1 cellular context compared by ENCODE assay signal in the genomic region with DNA sequence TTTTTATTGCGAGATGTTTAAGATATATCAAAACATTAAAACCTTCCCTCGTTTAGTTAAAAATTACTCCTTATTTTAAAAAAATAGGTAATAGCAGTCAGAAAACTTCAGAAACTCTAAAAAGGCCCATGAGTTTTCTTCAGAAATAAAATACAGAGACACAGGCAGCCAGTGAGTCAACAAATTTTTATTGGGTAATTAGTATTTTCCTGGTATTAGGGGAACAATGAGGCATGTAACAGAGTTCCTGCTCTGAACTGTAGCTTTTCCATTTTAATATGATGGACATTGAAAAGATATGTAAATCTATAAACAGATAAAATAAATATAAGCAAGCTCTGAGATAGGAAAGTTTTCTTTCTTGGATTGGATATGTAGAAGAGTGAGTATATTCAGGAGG.
TF ChIP-seq lines count a peak whose summit lies in the region.

No MANE protein-coding gene starts in this region.

TF ChIP-seq in endothelial cell of umbilical vein, 7 proteins besides CTCF, POLR2A, EP300 and RAD21:
- TF ChIP-seq EZH2 (IDR thresholded peaks at IDR 0.05; ENCODE audit: borderline replicate concordance, low read depth, low read length, severe bottlenecking) (no peak), GATA2 (IDR thresholded peaks at IDR 0.05; ENCODE audit: insufficient read depth, insufficient read length, low read depth, low read length) (no peak), POLR2AphosphoS5 (IDR thresholded peaks at IDR 0.05; ENCODE audit: insufficient read depth, low read depth, low read length) (no peak), FOS (IDR thresholded peaks at IDR 0.05; ENCODE audit: borderline replicate concordance, insufficient read depth, low read length) (no peak), MYC (IDR thresholded peaks at IDR 0.05; ENCODE audit: low read depth, low read length) (no peak), JUN (IDR thresholded peaks at IDR 0.05; ENCODE audit: borderline replicate concordance, insufficient read depth, insufficient read length, low read depth) (no peak)
- TF ChIP-seq, protein P1, sequence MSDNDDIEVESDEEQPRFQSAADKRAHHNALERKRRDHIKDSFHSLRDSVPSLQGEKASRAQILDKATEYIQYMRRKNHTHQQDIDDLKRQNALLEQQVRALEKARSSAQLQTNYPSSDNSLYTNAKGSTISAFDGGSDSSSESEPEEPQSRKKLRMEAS (IDR thresholded peaks at IDR 0.05; ENCODE audit: insufficient read depth, insufficient read length), result no peak
TF ChIP-seq in endothelial cell of umbilical vein: peak in this region for 0.
